11 cellular contexts compared by ENCODE assay signal in the genomic region with DNA sequence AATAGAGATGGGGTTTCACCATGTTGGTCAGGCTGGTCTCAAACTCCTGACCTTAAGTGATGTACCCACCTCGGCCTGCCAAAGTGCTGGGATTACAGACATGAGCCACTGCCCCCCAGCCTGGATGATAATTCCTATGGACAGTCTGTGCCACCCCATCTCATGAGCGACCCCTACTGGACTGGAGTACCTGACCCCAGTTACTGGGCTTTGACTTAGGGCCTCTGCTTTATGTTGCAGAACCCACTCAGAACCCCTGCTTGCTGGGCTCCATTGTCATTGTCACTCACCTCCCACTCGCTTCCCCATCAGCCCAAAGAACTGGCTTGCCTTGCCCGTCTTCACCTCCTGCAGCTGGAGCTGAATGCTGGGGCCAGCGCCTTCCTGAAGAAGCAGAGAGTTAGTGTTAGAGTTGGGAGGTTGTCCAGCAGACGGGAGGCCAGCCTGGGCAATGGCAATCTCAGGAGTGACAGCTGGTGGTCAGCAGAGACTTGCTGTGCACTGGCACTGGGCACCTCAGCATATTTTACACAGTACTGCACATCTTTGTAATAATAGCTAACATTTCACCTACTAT. TPM values are rescaled to one million over a fixed set of nuclear protein-coding genes. Genes with fewer than 3 reads are reported as not detected.
DNase-seq lines count a peak whose midpoint lies in the region; ATAC-seq, FAIRE-seq and TF ChIP-seq lines count a peak whose summit lies in the region.
"Had no signal": no experiment of that assay in that cellular context is flagged by ENCODE, and none has a peak within 500 bp of the region (broad histone marks: within the 10 kb centered on the region; RNA-seq: fewer than 3 reads in every experiment).

No MANE protein-coding gene starts in this region.

- ATAC-seq in GM12878: peak; percentile 56; the same call in 2 of the 3 replicates
- ATAC-seq: stimulated activated memory B cell treated with anti-CD40 and anti-IgM and Interleukin-4, amounts not matched to agents 10 μg/mL and 1 μg/mL and 100 μg/mL, for 72 hours had no signal

- H3K9me3 Mint-ChIP-seq in neural crest cell: no peaks in the 10 kb centered on the region
- H3K9me3 Mint-ChIP-seq in CD4-positive, alpha-beta memory T cell: peaks cover 0 to 2% (median 0%) of the 10 kb centered on the region in 8 donors
- H3K9me3 Mint-ChIP-seq: stimulated activated memory B cell treated with anti-CD40 and anti-IgM and Interleukin-4, amounts not matched to agents 10 μg/mL and 1 μg/mL and 100 μg/mL, for 72 hours had no signal

- H3K79me2 ChIP-seq in KMS-11 (ENCODE audit: insufficient read depth, low read depth): no peaks in the 10 kb centered on the region
- H3K79me2 ChIP-seq in GM12878 (ENCODE audit: control insufficient read depth, insufficient read depth, low read length): no peaks in the 10 kb centered on the region

- POLR2A ChIA-PET in GM12878 (lab: Charles Lee): no interaction called here
- POLR2A ChIA-PET in CD4-positive, alpha-beta memory T cell (lab: Charles Lee; ENCODE audit: partially characterized antibody): no interaction called here

- H3K4me1 ChIP-seq in KMS-11 (ENCODE audit: low read depth, poor library complexity, severe bottlenecking) (no peaks in the 10 kb centered on the region), GM12878 (ENCODE audit: control insufficient read depth, insufficient read depth, low read length) (no peaks in the 10 kb centered on the region)
- peaks cover 7% of the 10 kb centered on the region for H3K4me1 ChIP-seq in CD4-positive, alpha-beta memory T cell (ENCODE audit: insufficient read depth, low read length)

- H3K4me1 Mint-ChIP-seq in neural crest cell: no peaks in the 10 kb centered on the region
- peaks cover 3 to 33% (median 25%) of the 10 kb centered on the region in 4 donors for H3K4me1 Mint-ChIP-seq in CD4-positive, alpha-beta memory T cell
- H3K4me1 Mint-ChIP-seq: stimulated activated memory B cell treated with anti-CD40 and anti-IgM and Interleukin-4, amounts not matched to agents 10 μg/mL and 1 μg/mL and 100 μg/mL, for 72 hours had no signal

- H3K36me3 Mint-ChIP-seq in neural crest cell (ENCODE audit: low read depth): no peaks in the 10 kb centered on the region
- peaks cover under 1 to 23% of the 10 kb centered on the region in 2 donors for H3K36me3 Mint-ChIP-seq in CD4-positive, alpha-beta memory T cell

- H3K4me2 ChIP-seq in KMS-11: no peak overlapping the region
- H3K4me2 ChIP-seq in GM12878 (ENCODE audit: control insufficient read depth, insufficient read depth): no peak overlapping the region

- intact Hi-C loops in GM12878 (cut with micrococcal nuclease; ENCODE audit: unreplicated experiment): no loop called here
- intact Hi-C loops in CD4-positive, alpha-beta memory T cell (cut with micrococcal nuclease): no loop called here

- peak; percentile 36 for TF ChIP-seq RAD21 in GM12878 (IDR thresholded peaks at IDR 0.05; ENCODE audit: insufficient read depth, low read depth, low read length)

- H3K27me3 Mint-ChIP-seq in neural crest cell (ENCODE audit: low read depth): peaks cover 6% of the 10 kb centered on the region
- no peaks in the 10 kb centered on the region for H3K27me3 Mint-ChIP-seq in CD4-positive, alpha-beta memory T cell
- H3K27me3 Mint-ChIP-seq: stimulated activated memory B cell treated with anti-CD40 and anti-IgM and Interleukin-4, amounts not matched to agents 10 μg/mL and 1 μg/mL and 100 μg/mL, for 72 hours had no signal

- TF ChIP-seq CTCF in KMS-11 (conservative IDR thresholded peaks at IDR 0.05; ENCODE audit: low read depth, low read length) (peak; percentile 65), GM12878 (IDR thresholded peaks at IDR 0.05 in 2 of 3, conservative IDR thresholded peaks at IDR 0.05 in 1 of 3; ENCODE audit: control insufficient read depth in 2 of 3, extremely low read depth in 1 of 3, insufficient read depth in 1 of 3, low read depth in 3 of 3, low read length in 3 of 3) (peak; percentile 37 to 61 (median 40)), neural crest cell (conservative IDR thresholded peaks at IDR 0.05) (peak; percentile 36), coronary artery (IDR thresholded peaks at IDR 0.05) (no peak)

- no peak for TF ChIP-seq EP300 in GM12878 (IDR thresholded peaks at IDR 0.05; ENCODE audit: borderline replicate concordance in 1 of 2, control insufficient read depth in 1 of 2, low read depth in 2 of 2, low read length in 2 of 2)

- peaks cover 3% of the 10 kb centered on the region; the same call in 1 of the 2 replicates for H3K27me3 ChIP-seq in KMS-11 (ENCODE audit: insufficient read depth, low read depth)
- no peaks in the 10 kb centered on the region for H3K27me3 ChIP-seq in GM12878 (replicated peaks in 1 of 2; ENCODE audit: control insufficient read depth in 2 of 2, insufficient read depth in 2 of 2, low read length in 1 of 2)
- no peaks in the 10 kb centered on the region for H3K27me3 ChIP-seq in CD4-positive, alpha-beta memory T cell (ENCODE audit: insufficient read depth, low read length)
- H3K27me3 ChIP-seq: neutrophil had no signal

- H3K27ac ChIP-seq in KMS-11 (no peak overlapping the region), GM12878 (ENCODE audit: control insufficient read depth, insufficient read depth) (no peak overlapping the region), coronary artery (no peak overlapping the region)
- H3K27ac ChIP-seq in CD4-positive, alpha-beta memory T cell (ENCODE audit: low read depth, low read length): no peak overlapping the region
- H3K27ac ChIP-seq: neutrophil had no signal

- CTCF ChIA-PET in GM12878 (lab: Yijun Ruan, JAX): interaction anchor here (0.6 to 2.3 kb wide), 5 partner anchors 10 to 153 kb away, joined by 3 to 5 read pairs (median 5); no protein-coding TSS in a partner anchor
- CTCF ChIA-PET in CD4-positive, alpha-beta memory T cell (lab: Charles Lee; ENCODE audit: partially characterized antibody): interaction anchor here (0.8 to 1.9 kb wide), 3 partner anchors 16 to 46 kb away, joined by 3 to 5 read pairs (median 5); no protein-coding TSS in a partner anchor

- no peak overlapping the region for H3K27ac Mint-ChIP-seq in neural crest cell (ENCODE audit: unreplicated experiment)
- peak overlapping the region in 2 of 7 donors; percentile 21 to 57 for H3K27ac Mint-ChIP-seq in CD4-positive, alpha-beta memory T cell
- H3K27ac Mint-ChIP-seq: stimulated activated memory B cell treated with anti-CD40 and anti-IgM and Interleukin-4, amounts not matched to agents 10 μg/mL and 1 μg/mL and 100 μg/mL, for 72 hours had no signal

- no peak overlapping the region for H3K4me3 Mint-ChIP-seq in neural crest cell
- peak overlapping the region in 1 of 8 donors; percentile 5 for H3K4me3 Mint-ChIP-seq in CD4-positive, alpha-beta memory T cell
- H3K4me3 Mint-ChIP-seq: stimulated activated memory B cell treated with anti-CD40 and anti-IgM and Interleukin-4, amounts not matched to agents 10 μg/mL and 1 μg/mL and 100 μg/mL, for 72 hours had no signal

- no peaks in the 10 kb centered on the region for H4K20me1 ChIP-seq in KMS-11 (ENCODE audit: insufficient read depth)
- H4K20me1 ChIP-seq in GM12878 (ENCODE audit: control insufficient read depth, insufficient read depth): no peaks in the 10 kb centered on the region

- BruUV-seq in GM12878 (replicated peaks; lab: Mats Ljungman, UMichigan): no TSS peak

- H3K9ac ChIP-seq in KMS-11 (no peak overlapping the region), GM12878 (ENCODE audit: control insufficient read depth, insufficient read depth, low read length) (no peak overlapping the region)

- RAD21 ChIA-PET in GM12878 (lab: Charles Lee; ENCODE audit: unreplicated experiment): interaction anchor here (0.8 kb wide), 1 partner anchor 276 kb away, joined by 3 read pairs; no protein-coding TSS in a partner anchor

- WGBS in GM12878 (ENCODE audit: insufficient coverage, insufficient replicate concordance, low lambda C conversion rate, missing lambda C conversion rate): 64% methylated on average over 6 of the region's 6 CpGs

- H2AFZ ChIP-seq in KMS-11 (ENCODE audit: low read depth) (no peak overlapping the region), GM12878 (ENCODE audit: control insufficient read depth, low read depth, low read length) (no peak overlapping the region)

- no peaks in the 10 kb centered on the region for H3K36me3 ChIP-seq in KMS-11 (ENCODE audit: insufficient read depth)
- H3K36me3 ChIP-seq in GM12878 (ENCODE audit: control insufficient read depth in 2 of 2, insufficient read depth in 2 of 2, low read length in 1 of 2): no peaks in the 10 kb centered on the region; a peak in 1 of 4 replicates
- H3K36me3 ChIP-seq in CD4-positive, alpha-beta memory T cell (ENCODE audit: insufficient read depth, low read length): no peaks in the 10 kb centered on the region

- no peak for FAIRE-seq in GM12878 (lab: Jason Lieb, UNC)

- in situ Hi-C loops in GM12878 (cut with MboI): loop anchor here (10.0 kb wide), 1 partner anchor 279 kb away; no protein-coding TSS in a partner anchor

- SMC1A ChIA-PET in GM12878 (lab: Charles Lee; ENCODE audit: uncharacterized antibody, unreplicated experiment): no interaction called here

- no peaks in the 10 kb centered on the region for H3K9me3 ChIP-seq in GM12878 (replicated peaks; ENCODE audit: control insufficient read depth, insufficient read depth, low read length)
- H3K9me3 ChIP-seq in CD4-positive, alpha-beta memory T cell (ENCODE audit: control insufficient read depth in 1 of 2, low read length in 2 of 2): no peaks in the 10 kb centered on the region
- H3K9me3 ChIP-seq: neutrophil had no signal

- DNase-seq in NCI-H82 (lab: John Stamatoyannopoulos, UW) (peak; percentile 67), NCI-H82 treated with DMSO at 0.1 percent for 48 hours (lab: John Stamatoyannopoulos, UW; ENCODE audit: unreplicated experiment) (no peak), GM12878 (ENCODE audit: low read depth, low spot score) (no peak), neural crest cell (ENCODE audit: low read depth, low spot score) (no peak), coronary artery (ENCODE audit: low spot score) (no peak), AG08396 (ENCODE audit: low spot score) (no peak)
- no peak for DNase-seq in CD4-positive, alpha-beta memory T cell
- DNase-seq: NCI-H1436 had no signal

- no peak for TF ChIP-seq POLR2A in GM12878 (IDR thresholded peaks at IDR 0.05; ENCODE audit: low read depth, low read length)

- H3K4me3 ChIP-seq in KMS-11 (IDR thresholded peaks at IDR 0.05; ENCODE audit: insufficient read depth, low read depth, low read length) (no peak overlapping the region), GM12878 (no peak overlapping the region), coronary artery (no peak overlapping the region)
- no peak overlapping the region for H3K4me3 ChIP-seq in CD4-positive, alpha-beta memory T cell (ENCODE audit: low read length in 2 of 2)

RNA-seq across cellular contexts. Expression of a gene that starts 4.0 kb away (rescaled TPM):
- total RNA-seq in GM12878 (2013; cell fraction: nucleolus; rRNA removed): not detected in 2 replicates
- total RNA-seq in GM12878 (2014; rRNA removed) (not detected in 2 replicates), GM12878 (2014; rRNA removed; fragmentation: Illumina TruSeq; extraction: Trizol) (not detected in 2 replicates), GM12878 (2021) (not detected in 2 replicates), neural crest cell (not detected in 2 replicates)
- not detected for polyA plus RNA-seq in GM12878 (2011; ENCODE audit: low read depth)
- polyA plus RNA-seq in GM12878 (2011; rRNA removed) (not detected in 2 replicates), GM12878 (2014; fragmentation: Illumina TruSeq; extraction: Trizol) (not detected in 2 replicates), GM12878 (2014; fragmentation: Nextera tagmentation; extraction: Ambion mirVana) (not detected), GM12878 (2014; rRNA removed) (not detected in 2 replicates), GM12878 (2016; fragmentation: Nextera tagmentation; extraction: Ambion mirVana) (not detected)
- not detected in 2 replicates for polyA plus RNA-seq in GM12878 (2011; cell fraction: cytosol; rRNA removed)
- not detected in 2 replicates for polyA plus RNA-seq in GM12878 (2011; cell fraction: nucleus; rRNA removed)
- polyA plus RNA-seq in GM12878 (2012): not detected in 2 replicates
- not detected in 2 replicates for polyA minus RNA-seq in GM12878 (2011; rRNA and poly(A)+ RNA removed)
- not detected in 2 replicates for polyA minus RNA-seq in GM12878 (2011; cell fraction: cytosol; rRNA and poly(A)+ RNA removed)
- polyA minus RNA-seq in GM12878 (2011; cell fraction: nucleus; rRNA and poly(A)+ RNA removed): not detected in 2 replicates
- total RNA-seq in CD4-positive, alpha-beta memory T cell: not detected
- not detected for polyA plus RNA-seq in CD4-positive, alpha-beta memory T cell

RNA-seq across cellular contexts. Expression of a gene that starts 55.4 kb away (rescaled TPM):
- 109 and 115 TPM in 2 replicates for total RNA-seq in GM12878 (2013; cell fraction: nucleolus; rRNA removed)
- total RNA-seq in GM12878 (2014; rRNA removed) (19.5 and 26.1 TPM in 2 replicates), GM12878 (2014; rRNA removed; fragmentation: Illumina TruSeq; extraction: Trizol) (26.1 and 28.4 TPM in 2 replicates), GM12878 (2021) (40.1 and 45.8 TPM in 2 replicates), neural crest cell (93.5 and 99.7 TPM in 2 replicates)
- polyA plus RNA-seq in GM12878 (2011; ENCODE audit: low read depth): 16.9 TPM
- polyA plus RNA-seq in GM12878 (2011; rRNA removed) (20.5 and 24.2 TPM in 2 replicates), GM12878 (2014; fragmentation: Illumina TruSeq; extraction: Trizol) (30.6 and 40.2 TPM in 2 replicates), GM12878 (2014; fragmentation: Nextera tagmentation; extraction: Ambion mirVana) (1 to 10 TPM; 6.6 to 8.7 TPM), GM12878 (2014; rRNA removed) (15.9 and 19.9 TPM in 2 replicates), GM12878 (2016; fragmentation: Nextera tagmentation; extraction: Ambion mirVana) (10 to 100 TPM; 41.2 to 44.5 TPM)
- polyA plus RNA-seq in GM12878 (2011; cell fraction: cytosol; rRNA removed): 21.1 and 27.5 TPM in 2 replicates
- polyA plus RNA-seq in GM12878 (2011; cell fraction: nucleus; rRNA removed): 47.7 and 49.1 TPM in 2 replicates
- 20.5 and 24.9 TPM in 2 replicates for polyA plus RNA-seq in GM12878 (2012)
- 43.1 and 50.0 TPM in 2 replicates for polyA minus RNA-seq in GM12878 (2011; rRNA and poly(A)+ RNA removed)
- polyA minus RNA-seq in GM12878 (2011; cell fraction: cytosol; rRNA and poly(A)+ RNA removed): 14.2 and 15.8 TPM in 2 replicates
- polyA minus RNA-seq in GM12878 (2011; cell fraction: nucleus; rRNA and poly(A)+ RNA removed): 27.4 and 50.0 TPM in 2 replicates
- 100 to 1,000 TPM; 115 to 120 TPM for total RNA-seq in CD4-positive, alpha-beta memory T cell
- polyA plus RNA-seq in CD4-positive, alpha-beta memory T cell: 10 to 100 TPM; 37.6 to 55.3 TPM
